ENCODE assay signal across 1 cellular context in the genomic region with DNA sequence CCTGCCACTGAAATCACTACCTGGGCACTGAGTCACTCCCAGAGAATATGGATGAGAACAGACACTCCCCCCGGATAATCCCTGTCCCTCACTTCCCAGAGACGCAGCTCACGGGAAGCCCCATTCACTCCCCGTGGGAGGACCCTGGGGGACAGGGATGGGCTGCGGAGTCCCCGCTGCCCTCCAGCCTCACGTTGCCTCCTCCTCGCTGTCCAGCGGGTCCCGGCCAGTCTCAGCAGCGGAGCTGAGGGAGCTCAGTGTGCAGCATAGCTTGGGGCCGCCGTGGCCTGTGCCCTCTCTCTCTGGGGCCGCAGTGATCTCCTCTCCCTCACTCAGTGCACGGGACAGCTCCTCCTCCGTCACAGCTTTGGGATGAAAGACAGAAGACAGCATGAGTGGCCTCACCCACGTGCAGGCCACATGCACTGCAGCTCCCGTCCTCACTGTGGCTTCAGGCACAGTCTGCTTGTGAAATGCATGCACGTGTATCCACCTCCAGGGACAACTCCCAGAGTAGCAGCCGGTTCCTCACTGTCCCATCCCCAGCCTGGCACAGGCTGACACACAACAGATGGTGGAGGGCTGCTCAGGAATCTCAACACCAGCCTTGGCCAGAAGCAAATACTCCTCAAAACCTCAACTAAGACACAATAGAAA.
TF ChIP-seq lines count a peak whose summit lies in the region.

No MANE protein-coding gene starts in this region.

TF ChIP-seq in GM12878, 131 proteins besides CTCF, POLR2A, EP300 and RAD21:
- peak; percentile 57; the same call in 1 of the 2 replicates for TF ChIP-seq POLR2AphosphoS5 (IDR thresholded peaks at IDR 0.05; ENCODE audit: low read length)
- TF ChIP-seq, protein P1, sequence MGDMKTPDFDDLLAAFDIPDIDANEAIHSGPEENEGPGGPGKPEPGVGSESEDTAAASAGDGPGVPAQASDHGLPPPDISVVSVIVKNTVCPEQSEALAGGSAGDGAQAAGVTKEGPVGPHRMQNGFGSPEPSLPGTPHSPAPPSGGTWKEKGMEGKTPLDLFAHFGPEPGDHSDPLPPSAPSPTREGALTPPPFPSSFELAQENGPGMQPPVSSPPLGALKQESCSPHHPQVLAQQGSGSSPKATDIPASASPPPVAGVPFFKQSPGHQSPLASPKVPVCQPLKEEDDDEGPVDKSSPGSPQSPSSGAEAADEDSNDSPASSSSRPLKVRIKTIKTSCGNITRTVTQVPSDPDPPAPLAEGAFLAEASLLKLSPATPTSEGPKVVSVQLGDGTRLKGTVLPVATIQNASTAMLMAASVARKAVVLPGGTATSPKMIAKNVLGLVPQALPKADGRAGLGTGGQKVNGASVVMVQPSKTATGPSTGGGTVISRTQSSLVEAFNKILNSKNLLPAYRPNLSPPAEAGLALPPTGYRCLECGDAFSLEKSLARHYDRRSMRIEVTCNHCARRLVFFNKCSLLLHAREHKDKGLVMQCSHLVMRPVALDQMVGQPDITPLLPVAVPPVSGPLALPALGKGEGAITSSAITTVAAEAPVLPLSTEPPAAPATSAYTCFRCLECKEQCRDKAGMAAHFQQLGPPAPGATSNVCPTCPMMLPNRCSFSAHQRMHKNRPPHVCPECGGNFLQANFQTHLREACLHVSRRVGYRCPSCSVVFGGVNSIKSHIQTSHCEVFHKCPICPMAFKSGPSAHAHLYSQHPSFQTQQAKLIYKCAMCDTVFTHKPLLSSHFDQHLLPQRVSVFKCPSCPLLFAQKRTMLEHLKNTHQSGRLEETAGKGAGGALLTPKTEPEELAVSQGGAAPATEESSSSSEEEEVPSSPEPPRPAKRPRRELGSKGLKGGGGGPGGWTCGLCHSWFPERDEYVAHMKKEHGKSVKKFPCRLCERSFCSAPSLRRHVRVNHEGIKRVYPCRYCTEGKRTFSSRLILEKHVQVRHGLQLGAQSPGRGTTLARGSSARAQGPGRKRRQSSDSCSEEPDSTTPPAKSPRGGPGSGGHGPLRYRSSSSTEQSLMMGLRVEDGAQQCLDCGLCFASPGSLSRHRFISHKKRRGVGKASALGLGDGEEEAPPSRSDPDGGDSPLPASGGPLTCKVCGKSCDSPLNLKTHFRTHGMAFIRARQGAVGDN (IDR thresholded peaks at IDR 0.05): no peak
- TF ChIP-seq ZNF217 (IDR thresholded peaks at IDR 0.05): no peak
- TF ChIP-seq, protein P2, sequence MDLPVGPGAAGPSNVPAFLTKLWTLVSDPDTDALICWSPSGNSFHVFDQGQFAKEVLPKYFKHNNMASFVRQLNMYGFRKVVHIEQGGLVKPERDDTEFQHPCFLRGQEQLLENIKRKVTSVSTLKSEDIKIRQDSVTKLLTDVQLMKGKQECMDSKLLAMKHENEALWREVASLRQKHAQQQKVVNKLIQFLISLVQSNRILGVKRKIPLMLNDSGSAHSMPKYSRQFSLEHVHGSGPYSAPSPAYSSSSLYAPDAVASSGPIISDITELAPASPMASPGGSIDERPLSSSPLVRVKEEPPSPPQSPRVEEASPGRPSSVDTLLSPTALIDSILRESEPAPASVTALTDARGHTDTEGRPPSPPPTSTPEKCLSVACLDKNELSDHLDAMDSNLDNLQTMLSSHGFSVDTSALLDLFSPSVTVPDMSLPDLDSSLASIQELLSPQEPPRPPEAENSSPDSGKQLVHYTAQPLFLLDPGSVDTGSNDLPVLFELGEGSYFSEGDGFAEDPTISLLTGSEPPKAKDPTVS (IDR thresholded peaks at IDR 0.05; ENCODE audit: low read depth, low read length): no peak
- TF ChIP-seq, protein P3, sequence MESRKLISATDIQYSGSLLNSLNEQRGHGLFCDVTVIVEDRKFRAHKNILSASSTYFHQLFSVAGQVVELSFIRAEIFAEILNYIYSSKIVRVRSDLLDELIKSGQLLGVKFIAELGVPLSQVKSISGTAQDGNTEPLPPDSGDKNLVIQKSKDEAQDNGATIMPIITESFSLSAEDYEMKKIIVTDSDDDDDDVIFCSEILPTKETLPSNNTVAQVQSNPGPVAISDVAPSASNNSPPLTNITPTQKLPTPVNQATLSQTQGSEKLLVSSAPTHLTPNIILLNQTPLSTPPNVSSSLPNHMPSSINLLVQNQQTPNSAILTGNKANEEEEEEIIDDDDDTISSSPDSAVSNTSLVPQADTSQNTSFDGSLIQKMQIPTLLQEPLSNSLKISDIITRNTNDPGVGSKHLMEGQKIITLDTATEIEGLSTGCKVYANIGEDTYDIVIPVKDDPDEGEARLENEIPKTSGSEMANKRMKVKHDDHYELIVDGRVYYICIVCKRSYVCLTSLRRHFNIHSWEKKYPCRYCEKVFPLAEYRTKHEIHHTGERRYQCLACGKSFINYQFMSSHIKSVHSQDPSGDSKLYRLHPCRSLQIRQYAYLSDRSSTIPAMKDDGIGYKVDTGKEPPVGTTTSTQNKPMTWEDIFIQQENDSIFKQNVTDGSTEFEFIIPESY (IDR thresholded peaks at IDR 0.05): no peak
- 0 out of 2 replicates have a peak, but pooled peaks have one; percentile 7 for TF ChIP-seq POLR2AphosphoS2 (IDR thresholded peaks at IDR 0.05; ENCODE audit: low read depth, low read length)
- TF ChIP-seq MEF2B (IDR thresholded peaks at IDR 0.05; ENCODE audit: partially characterized antibody, poor library complexity, severe bottlenecking): no peak
- TF ChIP-seq SMARCA5 (IDR thresholded peaks at IDR 0.05): no peak
- TF ChIP-seq, protein P4, sequence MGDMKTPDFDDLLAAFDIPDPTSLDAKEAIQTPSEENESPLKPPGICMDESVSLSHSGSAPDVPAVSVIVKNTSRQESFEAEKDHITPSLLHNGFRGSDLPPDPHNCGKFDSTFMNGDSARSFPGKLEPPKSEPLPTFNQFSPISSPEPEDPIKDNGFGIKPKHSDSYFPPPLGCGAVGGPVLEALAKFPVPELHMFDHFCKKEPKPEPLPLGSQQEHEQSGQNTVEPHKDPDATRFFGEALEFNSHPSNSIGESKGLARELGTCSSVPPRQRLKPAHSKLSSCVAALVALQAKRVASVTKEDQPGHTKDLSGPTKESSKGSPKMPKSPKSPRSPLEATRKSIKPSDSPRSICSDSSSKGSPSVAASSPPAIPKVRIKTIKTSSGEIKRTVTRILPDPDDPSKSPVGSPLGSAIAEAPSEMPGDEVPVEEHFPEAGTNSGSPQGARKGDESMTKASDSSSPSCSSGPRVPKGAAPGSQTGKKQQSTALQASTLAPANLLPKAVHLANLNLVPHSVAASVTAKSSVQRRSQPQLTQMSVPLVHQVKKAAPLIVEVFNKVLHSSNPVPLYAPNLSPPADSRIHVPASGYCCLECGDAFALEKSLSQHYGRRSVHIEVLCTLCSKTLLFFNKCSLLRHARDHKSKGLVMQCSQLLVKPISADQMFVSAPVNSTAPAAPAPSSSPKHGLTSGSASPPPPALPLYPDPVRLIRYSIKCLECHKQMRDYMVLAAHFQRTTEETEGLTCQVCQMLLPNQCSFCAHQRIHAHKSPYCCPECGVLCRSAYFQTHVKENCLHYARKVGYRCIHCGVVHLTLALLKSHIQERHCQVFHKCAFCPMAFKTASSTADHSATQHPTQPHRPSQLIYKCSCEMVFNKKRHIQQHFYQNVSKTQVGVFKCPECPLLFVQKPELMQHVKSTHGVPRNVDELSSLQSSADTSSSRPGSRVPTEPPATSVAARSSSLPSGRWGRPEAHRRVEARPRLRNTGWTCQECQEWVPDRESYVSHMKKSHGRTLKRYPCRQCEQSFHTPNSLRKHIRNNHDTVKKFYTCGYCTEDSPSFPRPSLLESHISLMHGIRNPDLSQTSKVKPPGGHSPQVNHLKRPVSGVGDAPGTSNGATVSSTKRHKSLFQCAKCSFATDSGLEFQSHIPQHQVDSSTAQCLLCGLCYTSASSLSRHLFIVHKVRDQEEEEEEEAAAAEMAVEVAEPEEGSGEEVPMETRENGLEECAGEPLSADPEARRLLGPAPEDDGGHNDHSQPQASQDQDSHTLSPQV (IDR thresholded peaks at IDR 0.05): no peak
- TF ChIP-seq DPF2 (IDR thresholded peaks at IDR 0.05): no peak
- TF ChIP-seq SPI1 (IDR thresholded peaks at IDR 0.05; ENCODE audit: borderline replicate concordance, insufficient read depth, low read depth, low read length): no peak
- TF ChIP-seq, protein P5, sequence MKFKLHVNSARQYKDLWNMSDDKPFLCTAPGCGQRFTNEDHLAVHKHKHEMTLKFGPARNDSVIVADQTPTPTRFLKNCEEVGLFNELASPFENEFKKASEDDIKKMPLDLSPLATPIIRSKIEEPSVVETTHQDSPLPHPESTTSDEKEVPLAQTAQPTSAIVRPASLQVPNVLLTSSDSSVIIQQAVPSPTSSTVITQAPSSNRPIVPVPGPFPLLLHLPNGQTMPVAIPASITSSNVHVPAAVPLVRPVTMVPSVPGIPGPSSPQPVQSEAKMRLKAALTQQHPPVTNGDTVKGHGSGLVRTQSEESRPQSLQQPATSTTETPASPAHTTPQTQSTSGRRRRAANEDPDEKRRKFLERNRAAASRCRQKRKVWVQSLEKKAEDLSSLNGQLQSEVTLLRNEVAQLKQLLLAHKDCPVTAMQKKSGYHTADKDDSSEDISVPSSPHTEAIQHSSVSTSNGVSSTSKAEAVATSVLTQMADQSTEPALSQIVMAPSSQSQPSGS (IDR thresholded peaks at IDR 0.05; ENCODE audit: low read length): no peak
